ENCODE assay signal across 9 cellular contexts in genomic region chr10:60883187-60883586, GRCh38.
DNase-seq lines count a peak whose midpoint lies in the region; ATAC-seq, FAIRE-seq and TF ChIP-seq lines count a peak whose summit lies in the region.
"Had no signal": no experiment of that assay in that cellular context is flagged by ENCODE, and none has a peak within 500 bp of the region (broad histone marks: within the 10 kb centered on the region; RNA-seq: fewer than 3 reads in every experiment).

No MANE protein-coding gene starts in this region.

- ATAC-seq in HG03139 (IDR thresholded peaks at IDR 0.05; ENCODE audit: unreplicated experiment) = peak; percentile 68

- intact Hi-C loops in kidney (cut with DNase I) (no loop called here), posterior vena cava (cut with DNase I) (no loop called here)

- no peak overlapping the region for H3K9ac ChIP-seq in kidney (ENCODE audit: low read length in 2 of 2)
- H3K9ac ChIP-seq: BLaER1 treated with 17β-estradiol and CSF1 and Interleukin-3, amounts not matched to agents 10 nM and 100 nM had no signal

- H3K4me3 ChIP-seq in WI38 (ENCODE audit: low read depth, low read length) (no peak overlapping the region), kidney (ENCODE audit: low read length in 2 of 2) (no peak overlapping the region)
- H3K4me3 ChIP-seq: BLaER1 treated with 17β-estradiol and CSF1 and Interleukin-3, amounts not matched to agents 10 nM and 100 nM had no signal

- DNase-seq in NCI-H748 (lab: John Stamatoyannopoulos, UW; ENCODE audit: unreplicated experiment) (peak; percentile 11), NCI-H748 treated with DMSO at 0.1 percent for 48 hours (lab: John Stamatoyannopoulos, UW) (no peak), kidney (no peak), globus pallidus (ENCODE audit: low spot score) (no peak), posterior vena cava (ENCODE audit: low spot score) (no peak), NCI-H1048 (lab: John Stamatoyannopoulos, UW) (no peak)

- FAIRE-seq in kidney (lab: Jason Lieb, UNC) = no peak

- H3K4me1 ChIP-seq in kidney (ENCODE audit: control insufficient read depth in 1 of 2, insufficient read depth in 1 of 2, low read depth in 1 of 2, low read length in 2 of 2) = no peaks in the 10 kb centered on the region

- no peaks in the 10 kb centered on the region for H3K9me3 ChIP-seq in kidney (ENCODE audit: control insufficient read depth in 1 of 2, low read length in 2 of 2)

- TF ChIP-seq CTCF in WI38 (IDR thresholded peaks at IDR 0.05; ENCODE audit: low read depth, low read length) (peak; percentile 30), kidney (IDR thresholded peaks at IDR 0.05; ENCODE audit: borderline replicate concordance, extremely low read depth, insufficient read depth) (peak; percentile 32)

- peaks cover 23 to 47% of the 10 kb centered on the region in 2 donors for H3K36me3 ChIP-seq in kidney (ENCODE audit: control insufficient read depth in 1 of 2, insufficient read depth in 2 of 2, low read length in 2 of 2)

- no peak overlapping the region for H3K27ac ChIP-seq in kidney (ENCODE audit: low read depth in 2 of 2, low read length in 2 of 2)
- H3K27ac ChIP-seq: BLaER1 treated with 17β-estradiol and CSF1 and Interleukin-3, amounts not matched to agents 10 nM and 100 nM had no signal
